Comparison of ENCODE assay signal across 15 cellular contexts in genomic region chr10:17222329-17222728, GRCh38.
"Had no signal": no experiment of that assay in that cellular context is flagged by ENCODE, and none has a peak within 500 bp of the region (broad histone marks: within the 10 kb centered on the region; RNA-seq: fewer than 3 reads in every experiment).

No MANE protein-coding gene starts in this region.

- H3K4me3 ChIP-seq: lung had no signal

- H3K9me3 Mint-ChIP-seq: activated T-cell treated with anti-CD3 and anti-CD28 coated beads, Interleukin-2, amount 50 U/mL, for 4 hours; endodermal cell; naive B cell; T-helper 1 cell treated with Interleukin-12 subunit alpha and Interleukin-12 subunit beta and Interleukin-4 antibody, amounts not matched to agents 30 μg/mL and 1 μg/mL, for 36 hours had no signal

- H3K27ac Mint-ChIP-seq: activated naive CD8-positive, alpha-beta T cell; endodermal cell; naive B cell; T-helper 1 cell treated with Interleukin-12 subunit alpha and Interleukin-12 subunit beta and Interleukin-4 antibody, amounts not matched to agents 30 μg/mL and 1 μg/mL, for 36 hours had no signal

- H3K36me3 Mint-ChIP-seq: naive B cell had no signal

- H3K4me3 Mint-ChIP-seq: activated naive CD8-positive, alpha-beta T cell; activated T-cell treated with anti-CD3 and anti-CD28 coated beads, Interleukin-2, amount 50 U/mL, for 4 hours; endodermal cell; T-helper 1 cell treated with Interleukin-12 subunit alpha and Interleukin-12 subunit beta and Interleukin-4 antibody, amounts not matched to agents 30 μg/mL and 1 μg/mL, for 36 hours had no signal

- DNase-seq: activated CD4-positive, alpha-beta T cell treated with anti-CD3 and anti-CD28 coated beads, Interleukin-2, amount 50 U/mL, for 4 hours; activated gamma-delta T cell; activated T-cell treated with anti-CD3 and anti-CD28 coated beads, Interleukin-2, amount 50 U/mL, for 4 hours; amygdala; endodermal cell; glutamatergic neuron; left cardiac atrium; naive B cell; stimulated activated CD4-positive, alpha-beta T cell treated with anti-CD3 and anti-CD28 coated beads, Interleukin-12 subunit alpha, Interleukin-12 subunit beta, amount 100 ng/mL, for 4 hours; stimulated activated naive CD4-positive, alpha-beta T cell; substantia nigra; trophoblast cell had no signal

- H3K27me3 Mint-ChIP-seq: activated naive CD8-positive, alpha-beta T cell had no signal

- ATAC-seq: activated T-cell treated with anti-CD3 and anti-CD28 coated beads, Interleukin-2, amount 50 U/mL, for 4 hours had no signal
